Comparison of ENCODE assay signal across 10 cellular contexts in the genomic region with DNA sequence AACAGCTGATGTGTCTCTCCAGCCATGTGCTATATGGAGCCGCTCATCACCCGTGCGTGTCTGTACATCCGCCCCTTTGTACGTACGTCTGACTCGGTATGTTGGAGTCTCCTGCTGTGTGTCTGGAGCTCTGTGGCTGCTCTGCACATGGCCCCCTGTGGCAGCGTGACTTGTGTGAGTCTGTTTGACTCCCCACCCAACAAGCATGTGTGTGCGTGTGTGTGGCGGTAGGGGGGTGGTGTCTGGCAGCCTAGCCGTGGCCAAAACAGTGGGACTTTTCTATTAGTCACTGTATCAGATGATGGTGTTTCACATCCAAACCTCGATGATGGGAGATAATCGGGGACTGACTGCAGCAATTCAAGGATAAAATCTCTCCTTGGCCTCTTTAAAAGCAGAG.
DNase-seq lines count a peak whose midpoint lies in the region; TF ChIP-seq lines count a peak whose summit lies in the region.
"Had no signal": no experiment of that assay in that cellular context is flagged by ENCODE, and none has a peak within 500 bp of the region (broad histone marks: within the 10 kb centered on the region; RNA-seq: fewer than 3 reads in every experiment).

No MANE protein-coding gene starts in this region.

- in situ Hi-C loops in brain microvascular endothelial cell (cut with HindIII; ENCODE audit: low pct_ligation_motif_present, low sequenced_read_pairs) = no loop called here

- no peak for TF ChIP-seq CTCF in brain microvascular endothelial cell (IDR thresholded peaks at IDR 0.05; ENCODE audit: low read depth, low read length, missing control alignments)
- TF ChIP-seq CTCF in lower leg skin (IDR thresholded peaks at IDR 0.05) = no peak

- TF ChIP-seq POLR2A in lower leg skin (IDR thresholded peaks at IDR 0.05) = no peak

- peak overlapping the region; percentile 83 for H3K27ac ChIP-seq in brain microvascular endothelial cell
- peak overlapping the region; percentile 33 for H3K27ac ChIP-seq in urinary bladder (ENCODE audit: low read depth)
- H3K27ac ChIP-seq: cardiac muscle cell had no signal

- intact Hi-C loops in lower leg skin (cut with DNase I; ENCODE audit: low total_unique reads) = no loop called here

- 14 to 29% methylated on average over 13 of the region's 13 CpGs for WGBS in lower leg skin, 2 donors
- WGBS in urinary bladder = 59% methylated on average over 13 of the region's 13 CpGs

- peak; percentile 72 for DNase-seq in GM04503 (ENCODE audit: low read depth)
- DNase-seq in brain microvascular endothelial cell = peak; percentile 97
- DNase-seq in lower leg skin (ENCODE audit: low spot score in 2 of 2) = peak; percentile 77 to 94
- DNase-seq in superior temporal gyrus (ENCODE audit: extremely low spot score) = no peak
- no peak for DNase-seq in putamen (ENCODE audit: low spot score)
- no peak for DNase-seq in stimulated activated CD4-positive, alpha-beta T cell treated with anti-CD3 and anti-CD28 coated beads, Interleukin-2, amount 100 ng/mL, for 48 hours
- DNase-seq: activated CD4-positive, alpha-beta T cell treated with anti-CD3 and anti-CD28 coated beads, Interleukin-2, amount 10 ng/mL, durations not matched to agents 7 days and 5 days; OCI-M1 had no signal

- H3K4me3 ChIP-seq in brain microvascular endothelial cell (ENCODE audit: low read depth, low read length) (no peak overlapping the region), lower leg skin (ENCODE audit: low read depth, poor library complexity, severe bottlenecking) (no peak overlapping the region), urinary bladder (ENCODE audit: low read depth, low read length) (no peak overlapping the region)
- H3K4me3 ChIP-seq: cardiac muscle cell had no signal

- H3K4me1 ChIP-seq in urinary bladder (ENCODE audit: insufficient read depth) = no peaks in the 10 kb centered on the region

- no peaks in the 10 kb centered on the region for H3K27me3 ChIP-seq in brain microvascular endothelial cell (replicated peaks)
- H3K27me3 ChIP-seq: cardiac muscle cell had no signal

- H3K36me3 ChIP-seq in brain microvascular endothelial cell (replicated peaks) (peaks cover 3% of the 10 kb centered on the region), urinary bladder (ENCODE audit: insufficient read depth) (no peaks in the 10 kb centered on the region)

Comparison
In these comparisons a context has a peak if more than half of its experiments do, and no peak if none do; other contexts are left out.
1. DNase-seq: peak in GM04503 (single experiment), brain microvascular endothelial cell (single experiment) and lower leg skin (2 of 2); none in superior temporal gyrus (single experiment), putamen (single experiment) and stimulated activated CD4-positive, alpha-beta T cell treated with anti-CD3 and anti-CD28 coated beads, Interleukin-2, amount 100 ng/mL, for 48 hours (0 of 2).